ENCODE assay signal across 27 cellular contexts in the genomic region with DNA sequence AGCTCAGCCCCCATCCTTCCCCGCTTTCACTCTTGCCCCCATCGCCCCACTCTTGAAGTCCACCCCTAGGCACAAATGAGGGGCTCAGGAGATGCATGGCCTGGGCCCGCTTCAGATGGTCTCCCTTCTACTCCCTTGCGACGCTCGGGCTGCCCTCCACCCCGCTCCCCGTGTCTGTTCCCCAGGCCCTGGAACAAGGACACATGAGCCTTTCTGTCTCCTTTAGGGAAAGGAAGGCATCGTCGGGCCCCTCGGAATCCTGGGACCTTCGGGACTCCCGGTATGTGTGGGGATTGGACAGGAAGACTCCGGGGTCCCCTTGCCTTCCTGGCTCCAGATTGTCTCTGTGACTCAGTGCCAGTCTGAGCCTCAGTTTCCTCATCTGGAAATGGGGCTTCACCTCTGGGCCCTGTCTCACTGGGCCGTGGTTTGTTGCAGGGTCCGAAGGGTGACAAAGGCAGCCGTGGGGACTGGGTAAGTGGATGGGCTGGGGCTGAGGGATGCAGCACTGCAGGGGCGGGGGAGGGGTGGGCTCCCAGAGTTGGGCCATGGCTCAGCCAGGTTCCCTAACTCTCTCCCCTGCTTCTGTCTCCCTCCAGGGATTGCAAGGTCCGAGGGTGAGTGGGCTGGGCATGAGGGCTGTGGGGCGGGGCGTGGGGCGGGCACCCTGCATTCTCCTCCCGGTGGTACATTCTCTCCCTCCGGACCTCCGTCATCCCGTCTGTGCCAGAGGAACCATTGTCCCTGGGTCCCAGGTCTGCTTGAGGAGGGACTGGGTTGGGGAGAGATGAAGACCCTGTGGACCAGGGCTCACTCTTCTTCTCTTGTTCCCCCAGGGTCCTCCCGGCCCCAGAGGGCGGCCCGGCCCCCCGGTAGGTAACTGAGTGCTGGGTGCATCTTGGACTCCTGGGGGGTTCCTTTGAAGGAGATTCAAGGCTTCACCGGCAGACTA. TPM values are rescaled to one million over a fixed set of nuclear protein-coding genes. Genes with fewer than 3 reads are reported as not detected.
A peak's percentile ranks its signal among the peaks of the same experiment; 100 is the strongest.
DNase-seq lines count a peak whose midpoint lies in the region; ATAC-seq, FAIRE-seq and TF ChIP-seq lines count a peak whose summit lies in the region.
"Had no signal": no experiment of that assay in that cellular context is flagged by ENCODE, and none has a peak within 500 bp of the region (broad histone marks: within the 10 kb centered on the region; RNA-seq: fewer than 3 reads in every experiment).

No MANE protein-coding gene starts in this region.

- TF ChIP-seq CTCF in left ventricle myocardium inferior (IDR thresholded peaks at IDR 0.05; ENCODE audit: borderline replicate concordance) (no peak), pancreas (IDR thresholded peaks at IDR 0.05) (no peak)

- FAIRE-seq in pancreas (lab: Jason Lieb, UNC), result no peak
- FAIRE-seq: frontal cortex had no signal

- ATAC-seq in pancreas, result no peak
- ATAC-seq: activated CD8-positive, alpha-beta T cell treated with anti-CD3 and anti-CD28 coated beads for 36 hours; esophagus mucosa had no signal

- H3K9me3 ChIP-seq in left ventricle myocardium inferior (replicated peaks) (peaks cover 5% of the 10 kb centered on the region), pancreas (no peaks in the 10 kb centered on the region)
- H3K9me3 ChIP-seq: prostate gland had no signal

- intact Hi-C loops in cardiac septum (cut with DNase I), result no loop called here
- intact Hi-C loops in left ventricle myocardium inferior (cut with micrococcal nuclease), result no loop called here
- intact Hi-C loops in pancreas (cut with DNase I), result no loop called here

- H3K4me1 ChIP-seq in left ventricle myocardium inferior (peaks cover 8% of the 10 kb centered on the region), pancreas (no peaks in the 10 kb centered on the region)
- H3K4me1 ChIP-seq: prostate gland had no signal

- WGBS in pancreas, 2 donors, result 92 to 93% methylated on average over 30 to 31 of the region's 31 CpGs

- H3K36me3 ChIP-seq in left ventricle myocardium inferior (peaks cover 30% of the 10 kb centered on the region), pancreas (no peaks in the 10 kb centered on the region)
- H3K36me3 ChIP-seq: prostate gland had no signal

- no peaks in the 10 kb centered on the region for H3K27me3 ChIP-seq in left ventricle myocardium inferior (ENCODE audit: low read depth)
- no peaks in the 10 kb centered on the region for H3K27me3 ChIP-seq in pancreas

- H3K4me3 ChIP-seq in left ventricle myocardium inferior (no peak overlapping the region), pancreas (no peak overlapping the region)
- H3K4me3 ChIP-seq: prostate gland had no signal

- H3K27ac ChIP-seq in left ventricle myocardium inferior (replicated peaks) (no peak overlapping the region), pancreas (no peak overlapping the region)
- H3K27ac ChIP-seq: prostate gland had no signal

- DNase-seq in cardiac septum (ENCODE audit: low spot score) (peak; percentile 39), left ventricle myocardium inferior (no peak), ecto neural progenitor cell (ENCODE audit: low spot score) (peak; percentile 38), pancreas (peak in 4 of 6 donors; percentile 7 to 57 (median 21)), ureter (ENCODE audit: low spot score) (peak; percentile 32), HT-29 (ENCODE audit: low spot score) (no peak), LoVo (ENCODE audit: low spot score) (no peak), NCI-H226 (no peak)
- DNase-seq: activated CD8-positive, alpha-beta T cell treated with anti-CD3 and anti-CD28 coated beads for 36 hours; cerebellar nuclear complex; effector CD8-positive, alpha-beta T cell; EL; HFFc6; Kasumi-1; NCI-H1092; NCI-H2029; NCI-H345; NCI-H82; stimulated activated CD4-positive, alpha-beta T cell treated with anti-CD3 and anti-CD28 coated beads, Interleukin-2, amount 100 ng/mL, for 24 hours; stimulated activated naive CD4-positive, alpha-beta T cell had no signal

RNA-seq across cellular contexts. Expression of gene ORM1, which starts 21.8 kb away (rescaled TPM):
- total RNA-seq in cardiac septum (not detected), left ventricle myocardium inferior (not detected), pancreas (10 to 100 TPM in 1 of 6 donors, under 1 TPM in 2, not detected in 3; 0.38 to 10.2 (median 0.92) TPM), ureter (3.3 TPM)
- 1 to 10 TPM in 1 of 2 donors, under 1 TPM in 1; 0.82 to 1.6 TPM for polyA plus RNA-seq in pancreas
- total RNA-seq in HT-29 (2014; rRNA removed; shearing (Covaris generic)), result not detected in 2 replicates
- total RNA-seq: activated CD8-positive, alpha-beta T cell treated with anti-CD3 and anti-CD28 coated beads for 36 hours; activated T-helper 1 cell treated with anti-CD3 and anti-CD28 coated beads, Interleukin-12 subunit alpha, Interleukin-12 subunit beta, Interleukin-2, Interleukin-4 antibody, amounts not matched to agents 30 ng/mL and 10 ng/mL and 1 ng/mL, durations not matched to agents 14 hours and 24 hours and 36 hours; HFFc6; OCI-LY7; prostate gland had no signal

RNA-seq across cellular contexts. Expression of gene ORM2, which starts 28.5 kb away (rescaled TPM):
- total RNA-seq in cardiac septum, result 0.32 TPM
- total RNA-seq in left ventricle myocardium inferior, result not detected
- 1 to 10 TPM in 1 of 6 donors, under 1 TPM in 1, not detected in 4; 0.66 to 3.1 TPM for total RNA-seq in pancreas
- polyA plus RNA-seq in pancreas, result under 1 TPM; 0.12 to 0.34 TPM
- not detected for total RNA-seq in ureter
- total RNA-seq in HT-29 (2014; rRNA removed; shearing (Covaris generic)), result not detected in 2 replicates
- total RNA-seq: activated CD8-positive, alpha-beta T cell treated with anti-CD3 and anti-CD28 coated beads for 36 hours; activated T-helper 1 cell treated with anti-CD3 and anti-CD28 coated beads, Interleukin-12 subunit alpha, Interleukin-12 subunit beta, Interleukin-2, Interleukin-4 antibody, amounts not matched to agents 30 ng/mL and 10 ng/mL and 1 ng/mL, durations not matched to agents 14 hours and 24 hours and 36 hours; frontal cortex; HFFc6; OCI-LY7; skeletal muscle tissue; urinary bladder had no signal

Comparison
In these comparisons a context has a peak if more than half of its experiments do, and no peak if none do; other contexts are left out.
1. DNase-seq: peak in cardiac septum (single experiment), ecto neural progenitor cell (single experiment), pancreas (4 of 6) and ureter (single experiment); none in left ventricle myocardium inferior (single experiment), HT-29 (single experiment), LoVo (single experiment) and NCI-H226 (single experiment).